ENCODE assay signal across 15 cellular contexts in the genomic region with DNA sequence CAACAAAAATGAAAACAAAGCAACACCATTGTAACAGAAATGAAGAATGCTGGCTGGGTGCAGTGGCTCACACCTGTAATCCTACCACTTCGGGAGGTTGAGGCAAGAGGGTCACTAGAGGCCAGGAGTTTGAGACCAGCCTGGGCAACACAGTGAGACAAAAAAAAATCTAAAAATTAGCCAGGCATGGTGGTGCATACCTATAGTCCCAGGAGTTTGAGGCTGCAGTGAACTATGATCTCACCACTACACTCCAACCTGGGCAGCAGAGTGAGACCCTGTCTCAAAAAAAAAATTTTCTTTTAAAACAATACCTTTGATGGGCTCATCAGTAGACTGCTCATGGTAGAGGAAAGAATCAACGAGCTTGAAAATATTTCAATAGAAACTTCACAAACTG. TPM values are rescaled to one million over a fixed set of nuclear protein-coding genes. Genes with fewer than 3 reads are reported as not detected.
A peak's percentile ranks its signal among the peaks of the same experiment; 100 is the strongest.
DNase-seq lines count a peak whose midpoint lies in the region; TF ChIP-seq lines count a peak whose summit lies in the region.
"Had no signal": no experiment of that assay in that cellular context is flagged by ENCODE, and none has a peak within 500 bp of the region (broad histone marks: within the 10 kb centered on the region; RNA-seq: fewer than 3 reads in every experiment).

No MANE protein-coding gene starts in this region.

- H2AFZ ChIP-seq in H9 (ENCODE audit: low read length), result no peak overlapping the region

- peaks cover 18% of the 10 kb centered on the region for H3K4me1 Mint-ChIP-seq in activated naive CD4-positive, alpha-beta T cell treated with anti-CD3 and anti-CD28 coated beads for 36 hours (ENCODE audit: low read depth)
- H3K4me1 Mint-ChIP-seq in H9 (peaks cover 25 to 42% of the 10 kb centered on the region in 2 experiments), endodermal cell (peaks cover 26% of the 10 kb centered on the region)
- H3K4me1 Mint-ChIP-seq: B cell, IgD-negative memory B cell had no signal

- H3K27me3 ChIP-seq in H9 (ENCODE audit: insufficient read depth, low read length) (no peaks in the 10 kb centered on the region), endodermal cell (ENCODE audit: control insufficient read depth, insufficient read depth, low read length, poor library complexity, severe bottlenecking) (no peaks in the 10 kb centered on the region)
- H3K27me3 ChIP-seq: BLaER1 treated with 17β-estradiol and CSF1 and Interleukin-3, amounts not matched to agents 10 nM and 100 nM had no signal

- H3K27ac ChIP-seq in H9 (ENCODE audit: insufficient read length, low read depth, low read length), result no peak overlapping the region
- no peak overlapping the region for H3K27ac ChIP-seq in endodermal cell (ENCODE audit: low read depth, low read length)
- H3K27ac ChIP-seq: BLaER1 treated with 17β-estradiol and CSF1 and Interleukin-3, amounts not matched to agents 10 nM and 100 nM had no signal

- H4K20me1 ChIP-seq in H9 (ENCODE audit: control insufficient read depth, insufficient read depth, insufficient read length), result peaks cover 2% of the 10 kb centered on the region
- H4K20me1 ChIP-seq: BLaER1 treated with 17β-estradiol and CSF1 and Interleukin-3, amounts not matched to agents 10 nM and 100 nM had no signal

- no peak overlapping the region for H3K23ac ChIP-seq in H9 (ENCODE audit: insufficient read length, low read depth, low read length)

- no peak overlapping the region for H4K8ac ChIP-seq in H9 (replicated peaks; ENCODE audit: insufficient read length, low read depth, low read length)

- no CpG with 5 or more reads among the region's 2 CpGs for WGBS in H9 (ENCODE audit: extremely low coverage, insufficient read length, low lambda C conversion rate)
- 85 to 100% methylated on average over 1 to 2 of the region's 2 CpGs for WGBS in endodermal cell (ENCODE audit: insufficient coverage in 1 of 2, insufficient read length in 1 of 2), 2 experiments

- no peak overlapping the region for H2BK20ac ChIP-seq in H9 (ENCODE audit: low read depth, low read length, poor library complexity, severe bottlenecking)

- no peak overlapping the region for H3K56ac ChIP-seq in H9 (ENCODE audit: insufficient read length, low read depth, low read length)

- TF ChIP-seq CTCF in H9 (conservative IDR thresholded peaks at IDR 0.05) (no peak), endodermal cell (conservative IDR thresholded peaks at IDR 0.05) (no peak)

- H3K9me3 ChIP-seq in H9 (ENCODE audit: control insufficient read depth, low read depth, low read length) (no peaks in the 10 kb centered on the region), endodermal cell (ENCODE audit: control insufficient read depth, low read length) (peaks cover 21% of the 10 kb centered on the region)

- no peak overlapping the region for H2BK15ac ChIP-seq in H9 (ENCODE audit: low read depth, low read length)

- H3K18ac ChIP-seq in H9 (ENCODE audit: insufficient read length, low read depth, low read length), result no peak overlapping the region

- peaks cover 3% of the 10 kb centered on the region for H3K36me3 Mint-ChIP-seq in activated naive CD4-positive, alpha-beta T cell treated with anti-CD3 and anti-CD28 coated beads for 36 hours (ENCODE audit: low read depth)
- H3K36me3 Mint-ChIP-seq in H9 (ENCODE audit: insufficient read depth in 1 of 3, low read depth in 3 of 3) (peaks cover 31 to 38% (median 34%) of the 10 kb centered on the region in 3 experiments), endodermal cell (ENCODE audit: low read depth) (peaks cover 64% of the 10 kb centered on the region)
- H3K36me3 Mint-ChIP-seq: CD8-positive, alpha-beta T cell had no signal

- no peak overlapping the region for H2BK12ac ChIP-seq in H9 (ENCODE audit: insufficient read length, low read depth, low read length)

- no peak overlapping the region for H3K4me3 ChIP-seq in endodermal cell (ENCODE audit: low read length)
- H3K4me3 ChIP-seq: BLaER1 treated with 17β-estradiol and CSF1 and Interleukin-3, amounts not matched to agents 10 nM and 100 nM had no signal

- no peak overlapping the region for H3K4me3 Mint-ChIP-seq in activated naive CD4-positive, alpha-beta T cell treated with anti-CD3 and anti-CD28 coated beads for 36 hours
- H3K4me3 Mint-ChIP-seq in H9 (no peak overlapping the region), endodermal cell (no peak overlapping the region)
- H3K4me3 Mint-ChIP-seq: B cell; CD8-positive, alpha-beta T cell; HFFc6; IgD-negative memory B cell had no signal

- no peak overlapping the region for H2BK5ac ChIP-seq in H9 (ENCODE audit: insufficient read length, low read length)

- H4K91ac ChIP-seq in H9 (ENCODE audit: insufficient read length, low read depth, low read length), result no peak overlapping the region

- CTCF ChIA-PET in activated naive CD4-positive, alpha-beta T cell treated with anti-CD3 and anti-CD28 coated beads for 36 hours (lab: Charles Lee), result no interaction called here

- peaks cover 20% of the 10 kb centered on the region; the same call in 1 of the 2 replicates for H3K79me2 ChIP-seq in H9 (ENCODE audit: insufficient read depth, low read length)

- H3K27ac Mint-ChIP-seq in activated naive CD4-positive, alpha-beta T cell treated with anti-CD3 and anti-CD28 coated beads for 36 hours, result peak overlapping the region; percentile 57
- H3K27ac Mint-ChIP-seq in H9 (peak overlapping the region in 2 of 3 experiments; percentile 15 to 71; a peak in 4 of 7 replicates), endodermal cell (no peak overlapping the region)
- H3K27ac Mint-ChIP-seq: B cell; CD8-positive, alpha-beta T cell; HFFc6 had no signal

- intact Hi-C loops in activated naive CD4-positive, alpha-beta T cell treated with anti-CD3 and anti-CD28 coated beads for 36 hours (cut with micrococcal nuclease), result loop anchor here (1.0 kb wide), 1 partner anchor 18 kb away; a partner anchor contains a TSS

- H3K4me2 ChIP-seq in H9 (ENCODE audit: insufficient read depth, insufficient read length, low read length), result no peak overlapping the region
- H3K4me2 ChIP-seq: BLaER1 treated with 17β-estradiol and CSF1 and Interleukin-3, amounts not matched to agents 10 nM and 100 nM had no signal

- no peak overlapping the region for H2AK5ac ChIP-seq in H9 (ENCODE audit: insufficient read length, low read length)

- H3K9ac ChIP-seq in H9 (ENCODE audit: extremely low read depth, insufficient read length, low read length) (no peak overlapping the region), endodermal cell (ENCODE audit: extremely low read depth, low read length, poor library complexity, severe bottlenecking) (no peak overlapping the region)
- H3K9ac ChIP-seq: BLaER1 treated with 17β-estradiol and CSF1 and Interleukin-3, amounts not matched to agents 10 nM and 100 nM had no signal

- H3T11ph ChIP-seq in H9 (ENCODE audit: low read length), result no peak overlapping the region

- no peak overlapping the region for H3K4ac ChIP-seq in H9 (ENCODE audit: low read depth, low read length)

- no peak overlapping the region for H2BK120ac ChIP-seq in H9 (ENCODE audit: low read depth, low read length, poor library complexity, severe bottlenecking)

- no peaks in the 10 kb centered on the region for H3K27me3 Mint-ChIP-seq in activated naive CD4-positive, alpha-beta T cell treated with anti-CD3 and anti-CD28 coated beads for 36 hours (ENCODE audit: low read depth)
- no peaks in the 10 kb centered on the region for H3K27me3 Mint-ChIP-seq in H9 (ENCODE audit: low read depth)
- no peaks in the 10 kb centered on the region for H3K27me3 Mint-ChIP-seq in endodermal cell (ENCODE audit: insufficient read depth)
- H3K27me3 Mint-ChIP-seq: B cell, IgD-negative memory B cell had no signal

- H3K36me3 ChIP-seq in endodermal cell (ENCODE audit: control insufficient read depth, insufficient read depth, low read length), result peaks cover 50% of the 10 kb centered on the region

- peaks cover 3% of the 10 kb centered on the region for H3K79me1 ChIP-seq in H9 (ENCODE audit: insufficient read depth, low read depth, low read length, poor library complexity, severe bottlenecking)

- no peak overlapping the region for H3K14ac ChIP-seq in H9 (ENCODE audit: insufficient read depth, low read length)

- no peak overlapping the region for H4K5ac ChIP-seq in H9 (ENCODE audit: insufficient read length, low read depth, low read length)

- H3K9me3 Mint-ChIP-seq in activated naive CD4-positive, alpha-beta T cell treated with anti-CD3 and anti-CD28 coated beads for 36 hours, result no peaks in the 10 kb centered on the region
- peaks cover 14 to 17% of the 10 kb centered on the region in 2 experiments for H3K9me3 Mint-ChIP-seq in H9
- peaks cover 24% of the 10 kb centered on the region for H3K9me3 Mint-ChIP-seq in endodermal cell
- H3K9me3 Mint-ChIP-seq: HFFc6 had no signal

- H3K4me1 ChIP-seq in H9 (ENCODE audit: insufficient read depth, low read length) (no peaks in the 10 kb centered on the region), endodermal cell (ENCODE audit: control insufficient read depth, insufficient read depth, low read length) (no peaks in the 10 kb centered on the region)

- DNase-seq in activated naive CD4-positive, alpha-beta T cell treated with anti-CD3 and anti-CD28 coated beads for 36 hours, result no peak
- DNase-seq in activated naive CD4-positive, alpha-beta T cell treated with Interleukin-2 at 50 U/mL for 16 hours, result no peak
- DNase-seq in H9, result no peak
- peak; percentile 10 for DNase-seq in endodermal cell
- DNase-seq in NCI-H446 (lab: John Stamatoyannopoulos, UW), result no peak
- DNase-seq in NCI-H748 treated with DMSO at 0.1 percent for 48 hours (lab: John Stamatoyannopoulos, UW), result no peak
- DNase-seq: Calu3; CD8-positive, alpha-beta T cell; DMS79 treated with DMSO at 0.1 percent for 48 hours; GF-D8; HCEC 1CT; HFFc6 had no signal

- H3K23me2 ChIP-seq in H9 (ENCODE audit: insufficient read length, low read depth, low read length, poor library complexity, severe bottlenecking), result no peaks in the 10 kb centered on the region

RNA-seq across cellular contexts. Expression of a gene that starts 18.5 kb away (rescaled TPM):
- total RNA-seq in activated naive CD4-positive, alpha-beta T cell treated with anti-CD3 and anti-CD28 coated beads for 36 hours, result 1 to 10 TPM; 2.6 to 2.9 TPM
- total RNA-seq in H9 (2021) (29.2 and 34.3 TPM in 2 replicates), endodermal cell (100 to 1,000 TPM in 1 of 2 donors, 10 to 100 TPM in 1; 78.5 to 101 TPM)
- polyA plus RNA-seq in endodermal cell (2013, experiment 1 of 2), result 48.7 TPM
- 43.3 TPM for polyA plus RNA-seq in endodermal cell (2013, experiment 2 of 2)

RNA-seq across cellular contexts. Expression of a gene that starts 57.0 kb away (rescaled TPM):
- 1 to 10 TPM; 6.4 to 6.9 TPM for total RNA-seq in activated naive CD4-positive, alpha-beta T cell treated with anti-CD3 and anti-CD28 coated beads for 36 hours
- total RNA-seq in H9 (2021), result 7.0 and 7.1 TPM in 2 replicates
- total RNA-seq in endodermal cell, result 10 to 100 TPM in 1 of 2 donors, 1 to 10 TPM in 1; 6.5 to 10.4 TPM
- 5.9 TPM for polyA plus RNA-seq in endodermal cell (2013, experiment 1 of 2)
- polyA plus RNA-seq in endodermal cell (2013, experiment 2 of 2), result 4.6 TPM
